27 cellular contexts compared by ENCODE assay signal in the genomic region with DNA sequence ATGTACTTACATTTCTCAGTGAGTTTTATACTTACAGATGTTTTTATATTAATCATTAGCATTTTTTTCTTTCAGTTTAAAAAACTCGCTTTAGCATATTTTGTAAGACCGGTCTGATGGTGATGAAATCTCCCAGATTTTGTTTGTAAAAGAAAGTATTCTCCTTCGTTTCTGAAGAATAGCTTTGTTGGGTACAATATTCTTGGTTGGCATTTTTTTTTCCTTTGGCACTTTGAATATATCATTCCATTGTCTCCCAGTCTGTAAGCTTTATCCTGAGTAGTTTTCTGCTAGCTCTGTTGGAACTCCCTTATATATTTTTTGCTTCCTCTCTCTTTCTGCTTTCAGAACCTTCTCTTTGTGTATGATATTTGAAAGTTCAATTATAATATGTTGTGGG.
"Had no signal": no experiment of that assay in that cellular context is flagged by ENCODE, and none has a peak within 500 bp of the region (broad histone marks: within the 10 kb centered on the region; RNA-seq: fewer than 3 reads in every experiment).

No MANE protein-coding gene starts in this region.

- H3K36me3 ChIP-seq: colonic mucosa, esophagus muscularis mucosa, esophagus squamous epithelium, gastrocnemius medialis, gastroesophageal sphincter, heart left ventricle, heart right ventricle had no signal

- H3K9me3 ChIP-seq: colonic mucosa, esophagus squamous epithelium, gastrocnemius medialis had no signal

- DNase-seq: colonic mucosa; cortex of kidney; dermis blood vessel endothelial cell; dorsolateral prefrontal cortex; effector CD4-positive, alpha-beta T cell; effector CD8-positive, alpha-beta T cell; effector memory CD4-positive, alpha-beta T cell; effector memory CD8-positive, alpha-beta T cell; endodermal cell; erythroblast; esophagus squamous epithelium; foreskin fibroblast; foreskin keratinocyte; foreskin melanocyte; gastrocnemius medialis; glutamatergic neuron; head of caudate nucleus; heart left ventricle; heart right ventricle had no signal

- H3K4me1 Mint-ChIP-seq: endodermal cell had no signal

- H3K27me3 Mint-ChIP-seq: dendritic cell treated with granulocyte-macrophage colony-stimulating factor and Interleukin-4, amounts not matched to agents 40 ng/mL and 50 ng/mL, for 4 days; effector memory CD8-positive, alpha-beta T cell had no signal

- H3K4me1 ChIP-seq: colonic mucosa, esophagus muscularis mucosa, esophagus squamous epithelium, foreskin keratinocyte, gastrocnemius medialis, gastroesophageal sphincter, heart left ventricle, heart right ventricle had no signal

- H3K27ac ChIP-seq: colonic mucosa, coronary artery, dorsolateral prefrontal cortex, epithelial cell of prostate, esophagus muscularis mucosa, esophagus squamous epithelium, foreskin keratinocyte, gastrocnemius medialis, gastroesophageal sphincter, heart left ventricle, heart right ventricle had no signal

- ATAC-seq: effector memory CD8-positive, alpha-beta T cell; esophagus mucosa; foreskin keratinocyte; gastrocnemius medialis; gastroesophageal sphincter; heart left ventricle; heart right ventricle had no signal

- FAIRE-seq: colon, endothelial cell of umbilical vein had no signal

- H3K4me3 ChIP-seq: colonic mucosa, coronary artery, dorsolateral prefrontal cortex, esophagus muscularis mucosa, esophagus squamous epithelium, gastrocnemius medialis, gastroesophageal sphincter, heart left ventricle, heart right ventricle had no signal

- H3K4me3 Mint-ChIP-seq: dendritic cell treated with granulocyte-macrophage colony-stimulating factor and Interleukin-4, amounts not matched to agents 40 ng/mL and 50 ng/mL, for 4 days; effector memory CD8-positive, alpha-beta T cell; endodermal cell had no signal

- H3K27ac Mint-ChIP-seq: dendritic cell treated with granulocyte-macrophage colony-stimulating factor and Interleukin-4, amounts not matched to agents 40 ng/mL and 50 ng/mL, for 4 days; effector memory CD8-positive, alpha-beta T cell; endodermal cell had no signal
